In genomic region chr4:114512595-114513295, GRCh38 we compare ENCODE assay signal across 19 cellular contexts.
DNase-seq lines count a peak whose midpoint lies in the region; ATAC-seq, FAIRE-seq and TF ChIP-seq lines count a peak whose summit lies in the region.
"Had no signal": no experiment of that assay in that cellular context is flagged by ENCODE, and none has a peak within 500 bp of the region (broad histone marks: within the 10 kb centered on the region; RNA-seq: fewer than 3 reads in every experiment).

No MANE protein-coding gene starts in this region.

- peak overlapping the region; percentile 2; the same call in 1 of the 2 replicates for H3K4me2 ChIP-seq in PC-3 (ENCODE audit: low read length)
- H3K4me2 ChIP-seq: BLaER1 had no signal

- no peak overlapping the region for H3K9ac ChIP-seq in PC-3 (ENCODE audit: low read length)
- H3K9ac ChIP-seq: BLaER1, GM23248 had no signal

- H3K27ac Mint-ChIP-seq in activated CD4-positive, alpha-beta memory T cell treated with anti-CD3 and anti-CD28 coated beads for 36 hours, result no peak overlapping the region

- H3K79me2 ChIP-seq in PC-3 (ENCODE audit: low read length), result no peaks in the 10 kb centered on the region

- H3K4me3 ChIP-seq in PC-3 (ENCODE audit: low read length) (no peak overlapping the region), small intestine (ENCODE audit: low read depth in 1 of 2, low read length in 2 of 2) (no peak overlapping the region)
- H3K4me3 ChIP-seq: BLaER1, GM12878, GM23248, MG63 had no signal

- H3K36me3 Mint-ChIP-seq in activated T-cell treated with anti-CD3 and anti-CD28 coated beads, Interleukin-2, amount 50 U/mL, for 4 hours (ENCODE audit: insufficient read depth), result no peaks in the 10 kb centered on the region
- no peaks in the 10 kb centered on the region for H3K36me3 Mint-ChIP-seq in activated CD4-positive, alpha-beta memory T cell treated with anti-CD3 and anti-CD28 coated beads for 36 hours

- H3K4me1 ChIP-seq in PC-3 (ENCODE audit: insufficient read depth, low read length) (peaks cover 24% of the 10 kb centered on the region), foreskin keratinocyte (peaks cover 3% of the 10 kb centered on the region), small intestine (ENCODE audit: control insufficient read depth in 2 of 2, insufficient read depth in 1 of 2, low read depth in 1 of 2, low read length in 1 of 2) (no peaks in the 10 kb centered on the region)
- H3K4me1 ChIP-seq: BLaER1 had no signal

- H3K4me1 Mint-ChIP-seq in activated T-cell treated with anti-CD3 and anti-CD28 coated beads, Interleukin-2, amount 50 U/mL, for 4 hours (ENCODE audit: low read depth), result no peaks in the 10 kb centered on the region
- no peaks in the 10 kb centered on the region for H3K4me1 Mint-ChIP-seq in activated CD4-positive, alpha-beta memory T cell treated with anti-CD3 and anti-CD28 coated beads for 36 hours (ENCODE audit: low read depth)

- H3K4me3 Mint-ChIP-seq in activated T-cell treated with anti-CD3 and anti-CD28 coated beads, Interleukin-2, amount 50 U/mL, for 4 hours, result no peak overlapping the region
- no peak overlapping the region for H3K4me3 Mint-ChIP-seq in activated CD4-positive, alpha-beta memory T cell treated with anti-CD3 and anti-CD28 coated beads for 36 hours

- H3K9me3 ChIP-seq in PC-3 (ENCODE audit: low read length) (no peaks in the 10 kb centered on the region), small intestine (ENCODE audit: control insufficient read depth, low read depth) (no peaks in the 10 kb centered on the region)
- H3K9me3 ChIP-seq: MG63 had no signal

- H3K27ac ChIP-seq in PC-3 (ENCODE audit: low read length), result peak overlapping the region; percentile 24; the same call in 1 of the 2 replicates
- no peak overlapping the region for H3K27ac ChIP-seq in foreskin keratinocyte
- H3K27ac ChIP-seq in small intestine (ENCODE audit: low read depth in 1 of 2, low read length in 1 of 2), result no peak overlapping the region
- H3K27ac ChIP-seq: BLaER1, GM23248 had no signal

- ATAC-seq in PC-3 (peak; percentile 81), foreskin keratinocyte (peak; percentile 91), GM21360 (IDR thresholded peaks at IDR 0.05; ENCODE audit: unreplicated experiment) (no peak)
- ATAC-seq in activated T-cell treated with anti-CD3 and anti-CD28 coated beads, Interleukin-2, amount 50 U/mL, for 4 hours, result no peak
- ATAC-seq: GM12878, Panc1 had no signal

- peaks cover 2% of the 10 kb centered on the region for H3K27me3 Mint-ChIP-seq in activated T-cell treated with anti-CD3 and anti-CD28 coated beads, Interleukin-2, amount 50 U/mL, for 4 hours (ENCODE audit: low read depth)
- peaks cover 1% of the 10 kb centered on the region for H3K27me3 Mint-ChIP-seq in activated CD4-positive, alpha-beta memory T cell treated with anti-CD3 and anti-CD28 coated beads for 36 hours

- intact Hi-C loops in PC-3 (cut with micrococcal nuclease), result loop anchor here (2.0 to 5.0 kb wide), 3 partner anchors 50 to 110 kb away; no protein-coding TSS in a partner anchor
- intact Hi-C loops in activated CD4-positive, alpha-beta memory T cell treated with anti-CD3 and anti-CD28 coated beads for 36 hours (cut with micrococcal nuclease), result no loop called here

- no peak overlapping the region for H2AFZ ChIP-seq in PC-3 (ENCODE audit: low read length)
- H2AFZ ChIP-seq: GM23248 had no signal

- BruUV-seq in PC-3 (replicated peaks; lab: Mats Ljungman, UMichigan), result no TSS peak

- POLR2A ChIA-PET in PC-3 (lab: Charles Lee; ENCODE audit: unreplicated experiment), result interaction anchor here (0.7 kb wide), 1 partner anchor 127 kb away, joined by 11 read pairs; no protein-coding TSS in a partner anchor
- POLR2A ChIA-PET in activated CD4-positive, alpha-beta memory T cell treated with anti-CD3 and anti-CD28 coated beads for 36 hours (lab: Charles Lee), result no interaction called here

- FAIRE-seq in small intestine (lab: Jason Lieb, UNC), result peak; percentile 95
- FAIRE-seq: GM12878, GM18507 had no signal

- TF ChIP-seq CTCF in PC-3 (conservative IDR thresholded peaks at IDR 0.05; ENCODE audit: low read depth, low read length), result no peak
- no peak for TF ChIP-seq CTCF in foreskin keratinocyte (conservative IDR thresholded peaks at IDR 0.05)

- H3F3A ChIP-seq in PC-3 (ENCODE audit: low read length, unreplicated experiment), result no peaks in the 10 kb centered on the region

- 59 to 76% (median 63%) methylated on average over 3 of the region's 3 CpGs for WGBS in small intestine, 3 donors

- peak; percentile 49 for DNase-seq in HPDE6-E6E7 (ENCODE audit: extremely low spot score)
- peak; percentile 66 for DNase-seq in PC-3
- DNase-seq in foreskin keratinocyte, result peak; percentile 50 to 73
- DNase-seq in small intestine, result peak; percentile 74
- DNase-seq in activated T-cell treated with anti-CD3 and anti-CD28 coated beads, Interleukin-2, amount 50 U/mL, for 4 hours, result no peak
- no peak for DNase-seq in activated CD4-positive, alpha-beta memory T cell treated with anti-CD3 and anti-CD28 coated beads for 36 hours
- DNase-seq: GM23248, KBM-7, MG63, NCI-H1105, NCI-H187 treated with DMSO at 0.1 percent for 48 hours, NCI-H446 treated with DMSO at 0.1 percent for 48 hours, NCI-H774, SIG-M5 had no signal

- CTCF ChIA-PET in PC-3 (lab: Charles Lee), result no interaction called here
- CTCF ChIA-PET in activated CD4-positive, alpha-beta memory T cell treated with anti-CD3 and anti-CD28 coated beads for 36 hours (lab: Charles Lee), result no interaction called here

- no peaks in the 10 kb centered on the region for H3K9me3 Mint-ChIP-seq in activated T-cell treated with anti-CD3 and anti-CD28 coated beads, Interleukin-2, amount 50 U/mL, for 4 hours
- no peaks in the 10 kb centered on the region for H3K9me3 Mint-ChIP-seq in activated CD4-positive, alpha-beta memory T cell treated with anti-CD3 and anti-CD28 coated beads for 36 hours

- H3K36me3 ChIP-seq in PC-3 (ENCODE audit: low read depth, low read length) (no peaks in the 10 kb centered on the region), small intestine (ENCODE audit: control insufficient read depth in 2 of 2, insufficient read depth in 2 of 2, low read length in 2 of 2) (no peaks in the 10 kb centered on the region)
- H3K36me3 ChIP-seq: BLaER1, MG63 had no signal

- H3K27me3 ChIP-seq in PC-3 (ENCODE audit: low read length), result no peaks in the 10 kb centered on the region
- H3K27me3 ChIP-seq in foreskin keratinocyte, result no peaks in the 10 kb centered on the region
- no peaks in the 10 kb centered on the region for H3K27me3 ChIP-seq in small intestine (ENCODE audit: control insufficient read depth in 2 of 2, insufficient read depth in 2 of 2, low read length in 2 of 2)
- H3K27me3 ChIP-seq: BLaER1, MG63 had no signal

- no peaks in the 10 kb centered on the region for H4K20me1 ChIP-seq in PC-3 (ENCODE audit: low read length)
- H4K20me1 ChIP-seq: BLaER1 had no signal

- H3K9me2 ChIP-seq in PC-3 (replicated peaks; ENCODE audit: low read length), result no peaks in the 10 kb centered on the region

Comparison
In these comparisons a context has a peak if more than half of its experiments do, and no peak if none do; other contexts are left out.
1. DNase-seq: peak in HPDE6-E6E7 (single experiment), PC-3 (single experiment), foreskin keratinocyte (2 of 2) and small intestine (single experiment); none in activated T-cell treated with anti-CD3 and anti-CD28 coated beads, Interleukin-2, amount 50 U/mL, for 4 hours (single experiment) and activated CD4-positive, alpha-beta memory T cell treated with anti-CD3 and anti-CD28 coated beads for 36 hours (single experiment).
2. ATAC-seq: peak in PC-3 (single experiment) and foreskin keratinocyte (single experiment); none in activated T-cell treated with anti-CD3 and anti-CD28 coated beads, Interleukin-2, amount 50 U/mL, for 4 hours (0 of 2) and GM21360 (single experiment).